Comparison of ENCODE assay signal across 8 cellular contexts in genomic region chr14:21525995-21526671, GRCh38.
A peak's percentile ranks its signal among the peaks of the same experiment; 100 is the strongest.
DNase-seq lines count a peak whose midpoint lies in the region; ATAC-seq lines count a peak whose summit lies in the region.

SALL2 (minus strand) TSS chr14:21526346; CDS start chr14:21526127, 219 bp downstream.

- DNase-seq in NCI-H2227 treated with DMSO at 0.1 percent for 48 hours (lab: John Stamatoyannopoulos, UW), result peak; percentile 87
- peak; percentile 78 for DNase-seq in activated CD8-positive, alpha-beta memory T cell treated with anti-CD3 and anti-CD28 coated beads for 24 hours
- peak; percentile 17 to 34 (median 26) for DNase-seq in effector memory CD8-positive, alpha-beta T cell
- peak in 1 of 2 donors; percentile 22 for DNase-seq in memory B cell (ENCODE audit: low spot score in 2 of 2)
- peak; percentile 41 for DNase-seq in stimulated activated CD8-positive, alpha-beta memory T cell treated with anti-CD3 and anti-CD28 coated beads, Interleukin-12 subunit alpha, Interleukin-12 subunit beta, amount 100 ng/mL, for 1 hour (ENCODE audit: low read depth)
- DNase-seq in UCSD-AML1 (lab: John Stamatoyannopoulos, UW; ENCODE audit: unreplicated experiment), result no peak

- H3K4me1 ChIP-seq in ACC112 (ENCODE audit: control insufficient read depth, insufficient read depth, low read length, unreplicated experiment), result peaks cover 14% of the 10 kb centered on the region

- H3K4me3 ChIP-seq in ACC112 (ENCODE audit: low read depth, low read length), result peak within 1 kb of the TSS; percentile 95

- H3K27me3 Mint-ChIP-seq in effector memory CD8-positive, alpha-beta T cell, result peaks cover 0 to 5% of the 10 kb centered on the region in 2 donors
- peaks cover 11% of the 10 kb centered on the region for H3K27me3 Mint-ChIP-seq in memory B cell

- H3K9me3 Mint-ChIP-seq in effector memory CD8-positive, alpha-beta T cell, result no peaks in the 10 kb centered on the region
- H3K9me3 Mint-ChIP-seq in memory B cell, result no peaks in the 10 kb centered on the region

- H3K36me3 Mint-ChIP-seq in effector memory CD8-positive, alpha-beta T cell (ENCODE audit: insufficient read depth), result no peaks in the 10 kb centered on the region
- H3K36me3 Mint-ChIP-seq in memory B cell, result no peaks in the 10 kb centered on the region

- H2AFZ ChIP-seq in ACC112 (ENCODE audit: low read length, unreplicated experiment), result peak within 1 kb of the TSS; percentile 93

- no peaks in the 10 kb centered on the region for H3K36me3 ChIP-seq in ACC112 (ENCODE audit: insufficient read depth, low read length)

- H3K27me3 ChIP-seq in ACC112 (ENCODE audit: insufficient read depth, low read length), result no peaks in the 10 kb centered on the region

- no peaks in the 10 kb centered on the region for H3K79me2 ChIP-seq in ACC112 (ENCODE audit: control insufficient read depth, insufficient read depth, low read length, unreplicated experiment)

- H3K4me3 Mint-ChIP-seq in effector memory CD8-positive, alpha-beta T cell, result peak within 1 kb of the TSS; percentile 69 to 90
- H3K4me3 Mint-ChIP-seq in memory B cell, result peak within 1 kb of the TSS; percentile 84

- H3K4me1 Mint-ChIP-seq in effector memory CD8-positive, alpha-beta T cell (ENCODE audit: low read depth in 2 of 2), result peaks cover 4 to 10% of the 10 kb centered on the region in 2 donors
- peaks cover 8% of the 10 kb centered on the region for H3K4me1 Mint-ChIP-seq in memory B cell

- ATAC-seq in GM21360 (IDR thresholded peaks at IDR 0.05; ENCODE audit: unreplicated experiment) (peak; percentile 59), memory B cell (ENCODE audit: low read depth) (peak; percentile 47)
- peak; percentile 82 for ATAC-seq in effector memory CD8-positive, alpha-beta T cell (replicated peaks)

- no peak within 1 kb of the TSS for H3K27ac ChIP-seq in ACC112 (ENCODE audit: low read depth, low read length)

- H3K27ac Mint-ChIP-seq in effector memory CD8-positive, alpha-beta T cell, result peak within 1 kb of the TSS in 1 of 2 donors; percentile 3
- peak within 1 kb of the TSS; percentile 0 for H3K27ac Mint-ChIP-seq in memory B cell
